In genomic region chr1:212368073-212368484, GRCh38 we compare ENCODE assay signal across 8 cellular contexts. TPM values are rescaled to one million over a fixed set of nuclear protein-coding genes. Genes with fewer than 3 reads are reported as not detected.
DNase-seq lines count a peak whose midpoint lies in the region; ATAC-seq and TF ChIP-seq lines count a peak whose summit lies in the region.

No MANE protein-coding gene starts in this region.

- no peaks in the 10 kb centered on the region for H3K79me1 ChIP-seq in mesendoderm (ENCODE audit: low read length)

- H3K18ac ChIP-seq in mesendoderm (ENCODE audit: low read length), result no peak overlapping the region

- H3K27me3 Mint-ChIP-seq in activated B cell treated with CpG ODN at 0.5 μM for 24 hours, result no peaks in the 10 kb centered on the region

- H3K56ac ChIP-seq in mesendoderm (ENCODE audit: low read length), result no peak overlapping the region

- POLR2A ChIA-PET in activated B cell treated with CpG ODN at 0.5 μM for 24 hours (lab: Charles Lee), result interaction anchor here (0.6 to 1.2 kb wide), 2 partner anchors 88 to 297 kb away, joined by 4 read pairs; no protein-coding TSS in a partner anchor

- H3K23ac ChIP-seq in mesendoderm (ENCODE audit: low read length), result no peak overlapping the region

- no peak overlapping the region for H3K4me3 Mint-ChIP-seq in activated B cell treated with CpG ODN at 0.5 μM for 24 hours

- H3K9me3 ChIP-seq in effector memory CD4-positive, alpha-beta T cell (ENCODE audit: control insufficient read depth, low read length), result no peaks in the 10 kb centered on the region

- no peak overlapping the region for H2BK5ac ChIP-seq in mesendoderm (ENCODE audit: low read length)

- H3K9ac ChIP-seq in mesendoderm (ENCODE audit: low read length), result no peak overlapping the region

- H2BK120ac ChIP-seq in mesendoderm (ENCODE audit: low read depth, low read length), result no peak overlapping the region

- H3K4me2 ChIP-seq in mesendoderm (ENCODE audit: low read length), result no peak overlapping the region

- H3K36me3 Mint-ChIP-seq in activated B cell treated with CpG ODN at 0.5 μM for 24 hours (ENCODE audit: low read depth), result peaks cover 78% of the 10 kb centered on the region

- H3K27ac Mint-ChIP-seq in activated B cell treated with CpG ODN at 0.5 μM for 24 hours, result no peak overlapping the region

- no peak overlapping the region for H2AK5ac ChIP-seq in mesendoderm (ENCODE audit: low read length)

- no peaks in the 10 kb centered on the region for H3K4me1 ChIP-seq in effector memory CD4-positive, alpha-beta T cell (ENCODE audit: control insufficient read depth, insufficient read depth, low read length, poor library complexity, severe bottlenecking)
- H3K4me1 ChIP-seq in mesendoderm (ENCODE audit: control insufficient read depth, low read depth, low read length), result peaks cover 3% of the 10 kb centered on the region

- TF ChIP-seq CTCF in activated B cell treated with CpG ODN at 0.5 μM for 24 hours (IDR thresholded peaks at IDR 0.05), result peak; percentile 25

- H3K4me1 Mint-ChIP-seq in activated B cell treated with CpG ODN at 0.5 μM for 24 hours, result no peaks in the 10 kb centered on the region

- intact Hi-C loops in activated B cell treated with CpG ODN at 0.5 μM for 24 hours (cut with micrococcal nuclease), result loop anchor here (1.0 to 5.0 kb wide), 7 partner anchors 88 to 791 kb away; partner anchors contain the start of genes DTL, INTS7 and SLC30A1

- no peak overlapping the region for H4K5ac ChIP-seq in mesendoderm (ENCODE audit: low read length)

- no peaks in the 10 kb centered on the region for H3K79me2 ChIP-seq in mesendoderm (ENCODE audit: control insufficient read depth, insufficient read depth, low read length)

- H3K4me3 ChIP-seq in effector memory CD4-positive, alpha-beta T cell (ENCODE audit: insufficient read depth, low read depth, low read length, poor library complexity, severe bottlenecking), result no peak overlapping the region
- H3K4me3 ChIP-seq in mesendoderm (ENCODE audit: low read length), result no peak overlapping the region

- CTCF ChIA-PET in activated B cell treated with CpG ODN at 0.5 μM for 24 hours (lab: Charles Lee), result interaction anchor here (0.9 to 6.1 kb wide), 9 partner anchors 8 to 687 kb away, joined by 4 to 87 read pairs (median 7); partner anchors contain the start of genes DTL and INTS7

- ATAC-seq in HG02870 (IDR thresholded peaks at IDR 0.05; ENCODE audit: unreplicated experiment) (peak; percentile 80), activated B cell treated with CpG ODN at 0.5 μM for 24 hours (ENCODE audit: low read depth) (peak; percentile 89)
- ATAC-seq in stimulated activated naive CD8-positive, alpha-beta T cell treated with anti-CD3 and anti-CD28 coated beads, Interleukin-15, Interleukin-2, amounts not matched to agents 100 U/mL and 50 U/mL, for 24 hours, result peak; percentile 78

- WGBS in mesendoderm (ENCODE audit: extremely low coverage, insufficient coverage, low lambda C conversion rate), result no CpG with 5 or more reads among the region's 3 CpGs

- no peak overlapping the region for H3K27ac ChIP-seq in effector memory CD4-positive, alpha-beta T cell (ENCODE audit: insufficient read depth, low read length, poor library complexity, severe bottlenecking)
- no peak overlapping the region for H3K27ac ChIP-seq in mesendoderm (ENCODE audit: low read depth, low read length)

- peaks cover 10% of the 10 kb centered on the region for H3K36me3 ChIP-seq in effector memory CD4-positive, alpha-beta T cell (ENCODE audit: control insufficient read depth, insufficient read depth, low read length)
- H3K36me3 ChIP-seq in mesendoderm (ENCODE audit: control insufficient read depth, insufficient read depth, low read length), result no peaks in the 10 kb centered on the region

- no peaks in the 10 kb centered on the region for H3K27me3 ChIP-seq in effector memory CD4-positive, alpha-beta T cell (replicated peaks; ENCODE audit: control insufficient read depth, insufficient read depth, low read length, poor library complexity, severe bottlenecking)
- no peaks in the 10 kb centered on the region for H3K27me3 ChIP-seq in mesendoderm (ENCODE audit: insufficient read depth, low read length, poor library complexity)

- DNase-seq in activated T-cell treated with anti-CD3 and anti-CD28 coated beads for 24 hours (ENCODE audit: low read depth) (peak; percentile 49), NCI-H2196 (lab: John Stamatoyannopoulos, UW; ENCODE audit: unreplicated experiment) (peak; percentile 63), activated B cell treated with CpG ODN at 0.5 μM for 24 hours (no peak), mesendoderm (peak; percentile 95)
- DNase-seq in activated T-cell treated with anti-CD3 and anti-CD28 coated beads, Interleukin-2, amount 50 U/mL, for 1 hour, result no peak
- peak; percentile 12 to 39 (median 17) for DNase-seq in effector memory CD4-positive, alpha-beta T cell
- DNase-seq in stimulated activated naive CD8-positive, alpha-beta T cell treated with anti-CD3 and anti-CD28 coated beads, Interleukin-15, Interleukin-2, amounts not matched to agents 100 U/mL and 50 U/mL, for 24 hours, result peak; percentile 37

- H3K4ac ChIP-seq in mesendoderm (ENCODE audit: low read depth, low read length), result no peak overlapping the region

- H2BK15ac ChIP-seq in mesendoderm (replicated peaks; ENCODE audit: low read depth), result no peak overlapping the region

- peaks cover 7% of the 10 kb centered on the region for H3K9me3 Mint-ChIP-seq in activated B cell treated with CpG ODN at 0.5 μM for 24 hours

- no peak overlapping the region for H4K8ac ChIP-seq in mesendoderm (ENCODE audit: low read depth, low read length)

RNA-seq across cellular contexts. Expression of gene PACC1, which starts 46.6 kb away (rescaled TPM):
- total RNA-seq in activated B cell treated with CpG ODN at 0.5 μM for 24 hours, result 15.2 and 20.0 TPM in 2 replicates
- 6.6 TPM for polyA plus RNA-seq in mesendoderm (2013, experiment 1 of 2)
- polyA plus RNA-seq in mesendoderm (2013, experiment 2 of 2), result 6.8 TPM

Comparison
In these comparisons a context has a peak if more than half of its experiments do, and no peak if none do; other contexts are left out.
1. DNase-seq: peak in activated T-cell treated with anti-CD3 and anti-CD28 coated beads for 24 hours (single experiment), NCI-H2196 (single experiment), effector memory CD4-positive, alpha-beta T cell (3 of 3), mesendoderm (single experiment) and stimulated activated naive CD8-positive, alpha-beta T cell treated with anti-CD3 and anti-CD28 coated beads, Interleukin-15, Interleukin-2, amounts not matched to agents 100 U/mL and 50 U/mL, for 24 hours (single experiment); none in activated T-cell treated with anti-CD3 and anti-CD28 coated beads, Interleukin-2, amount 50 U/mL, for 1 hour (single experiment) and activated B cell treated with CpG ODN at 0.5 μM for 24 hours (single experiment).
2. Peak in every context shown above with its lines, with median percentiles within 50 percentile points of each other: ATAC-seq.